In the genomic region with DNA sequence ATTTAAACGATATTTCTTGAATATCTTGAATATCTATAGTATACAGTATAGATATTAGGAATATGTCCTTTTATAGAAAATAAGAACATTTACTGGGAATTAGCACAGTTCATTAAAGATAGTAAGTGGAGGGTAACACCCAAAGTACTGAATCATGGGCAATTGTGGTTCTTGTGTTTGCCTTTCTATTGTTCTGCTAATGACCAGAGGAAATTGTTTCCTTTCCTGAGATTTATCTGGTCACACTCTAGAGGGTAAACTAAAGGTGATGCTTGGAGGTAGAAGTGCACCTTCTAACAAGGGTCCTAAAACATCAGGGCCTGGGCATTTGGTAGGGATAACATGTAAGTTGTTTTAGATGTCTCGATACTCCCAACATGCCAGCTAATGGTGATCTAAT, we compare ENCODE assay signal across 1 cellular context.
TF ChIP-seq lines count a peak whose summit lies in the region.

No MANE protein-coding gene starts in this region.

TF ChIP-seq in WTC11, 78 proteins besides CTCF, POLR2A, EP300 and RAD21 (continued from another document):
- TF ChIP-seq, protein P1, sequence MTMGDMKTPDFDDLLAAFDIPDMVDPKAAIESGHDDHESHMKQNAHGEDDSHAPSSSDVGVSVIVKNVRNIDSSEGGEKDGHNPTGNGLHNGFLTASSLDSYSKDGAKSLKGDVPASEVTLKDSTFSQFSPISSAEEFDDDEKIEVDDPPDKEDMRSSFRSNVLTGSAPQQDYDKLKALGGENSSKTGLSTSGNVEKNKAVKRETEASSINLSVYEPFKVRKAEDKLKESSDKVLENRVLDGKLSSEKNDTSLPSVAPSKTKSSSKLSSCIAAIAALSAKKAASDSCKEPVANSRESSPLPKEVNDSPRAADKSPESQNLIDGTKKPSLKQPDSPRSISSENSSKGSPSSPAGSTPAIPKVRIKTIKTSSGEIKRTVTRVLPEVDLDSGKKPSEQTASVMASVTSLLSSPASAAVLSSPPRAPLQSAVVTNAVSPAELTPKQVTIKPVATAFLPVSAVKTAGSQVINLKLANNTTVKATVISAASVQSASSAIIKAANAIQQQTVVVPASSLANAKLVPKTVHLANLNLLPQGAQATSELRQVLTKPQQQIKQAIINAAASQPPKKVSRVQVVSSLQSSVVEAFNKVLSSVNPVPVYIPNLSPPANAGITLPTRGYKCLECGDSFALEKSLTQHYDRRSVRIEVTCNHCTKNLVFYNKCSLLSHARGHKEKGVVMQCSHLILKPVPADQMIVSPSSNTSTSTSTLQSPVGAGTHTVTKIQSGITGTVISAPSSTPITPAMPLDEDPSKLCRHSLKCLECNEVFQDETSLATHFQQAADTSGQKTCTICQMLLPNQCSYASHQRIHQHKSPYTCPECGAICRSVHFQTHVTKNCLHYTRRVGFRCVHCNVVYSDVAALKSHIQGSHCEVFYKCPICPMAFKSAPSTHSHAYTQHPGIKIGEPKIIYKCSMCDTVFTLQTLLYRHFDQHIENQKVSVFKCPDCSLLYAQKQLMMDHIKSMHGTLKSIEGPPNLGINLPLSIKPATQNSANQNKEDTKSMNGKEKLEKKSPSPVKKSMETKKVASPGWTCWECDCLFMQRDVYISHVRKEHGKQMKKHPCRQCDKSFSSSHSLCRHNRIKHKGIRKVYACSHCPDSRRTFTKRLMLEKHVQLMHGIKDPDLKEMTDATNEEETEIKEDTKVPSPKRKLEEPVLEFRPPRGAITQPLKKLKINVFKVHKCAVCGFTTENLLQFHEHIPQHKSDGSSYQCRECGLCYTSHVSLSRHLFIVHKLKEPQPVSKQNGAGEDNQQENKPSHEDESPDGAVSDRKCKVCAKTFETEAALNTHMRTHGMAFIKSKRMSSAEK (CRISPR knock-in tag; IDR thresholded peaks at IDR 0.05; ENCODE audit: borderline replicate concordance): no peak
- TF ChIP-seq, protein P2, sequence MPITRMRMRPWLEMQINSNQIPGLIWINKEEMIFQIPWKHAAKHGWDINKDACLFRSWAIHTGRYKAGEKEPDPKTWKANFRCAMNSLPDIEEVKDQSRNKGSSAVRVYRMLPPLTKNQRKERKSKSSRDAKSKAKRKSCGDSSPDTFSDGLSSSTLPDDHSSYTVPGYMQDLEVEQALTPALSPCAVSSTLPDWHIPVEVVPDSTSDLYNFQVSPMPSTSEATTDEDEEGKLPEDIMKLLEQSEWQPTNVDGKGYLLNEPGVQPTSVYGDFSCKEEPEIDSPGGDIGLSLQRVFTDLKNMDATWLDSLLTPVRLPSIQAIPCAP (CRISPR knock-in tag; IDR thresholded peaks at IDR 0.05): no peak
- TF ChIP-seq, protein P3, sequence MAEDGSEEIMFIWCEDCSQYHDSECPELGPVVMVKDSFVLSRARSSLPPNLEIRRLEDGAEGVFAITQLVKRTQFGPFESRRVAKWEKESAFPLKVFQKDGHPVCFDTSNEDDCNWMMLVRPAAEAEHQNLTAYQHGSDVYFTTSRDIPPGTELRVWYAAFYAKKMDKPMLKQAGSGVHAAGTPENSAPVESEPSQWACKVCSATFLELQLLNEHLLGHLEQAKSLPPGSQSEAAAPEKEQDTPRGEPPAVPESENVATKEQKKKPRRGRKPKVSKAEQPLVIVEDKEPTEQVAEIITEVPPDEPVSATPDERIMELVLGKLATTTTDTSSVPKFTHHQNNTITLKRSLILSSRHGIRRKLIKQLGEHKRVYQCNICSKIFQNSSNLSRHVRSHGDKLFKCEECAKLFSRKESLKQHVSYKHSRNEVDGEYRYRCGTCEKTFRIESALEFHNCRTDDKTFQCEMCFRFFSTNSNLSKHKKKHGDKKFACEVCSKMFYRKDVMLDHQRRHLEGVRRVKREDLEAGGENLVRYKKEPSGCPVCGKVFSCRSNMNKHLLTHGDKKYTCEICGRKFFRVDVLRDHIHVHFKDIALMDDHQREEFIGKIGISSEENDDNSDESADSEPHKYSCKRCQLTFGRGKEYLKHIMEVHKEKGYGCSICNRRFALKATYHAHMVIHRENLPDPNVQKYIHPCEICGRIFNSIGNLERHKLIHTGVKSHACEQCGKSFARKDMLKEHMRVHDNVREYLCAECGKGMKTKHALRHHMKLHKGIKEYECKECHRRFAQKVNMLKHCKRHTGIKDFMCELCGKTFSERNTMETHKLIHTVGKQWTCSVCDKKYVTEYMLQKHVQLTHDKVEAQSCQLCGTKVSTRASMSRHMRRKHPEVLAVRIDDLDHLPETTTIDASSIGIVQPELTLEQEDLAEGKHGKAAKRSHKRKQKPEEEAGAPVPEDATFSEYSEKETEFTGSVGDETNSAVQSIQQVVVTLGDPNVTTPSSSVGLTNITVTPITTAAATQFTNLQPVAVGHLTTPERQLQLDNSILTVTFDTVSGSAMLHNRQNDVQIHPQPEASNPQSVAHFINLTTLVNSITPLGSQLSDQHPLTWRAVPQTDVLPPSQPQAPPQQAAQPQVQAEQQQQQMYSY (CRISPR knock-in tag; IDR thresholded peaks at IDR 0.05): no peak
- TF ChIP-seq SMAD3 (CRISPR knock-in tag; IDR thresholded peaks at IDR 0.05; ENCODE audit: borderline replicate concordance) (no peak), NFE2L1 (CRISPR knock-in tag; IDR thresholded peaks at IDR 0.05) (no peak), TCF7 (CRISPR knock-in tag; IDR thresholded peaks at IDR 0.05; ENCODE audit: low read depth) (no peak), ZNF232 (CRISPR knock-in tag; IDR thresholded peaks at IDR 0.05) (no peak), NR2C2 (CRISPR knock-in tag; IDR thresholded peaks at IDR 0.05) (no peak)
- TF ChIP-seq, protein P4, sequence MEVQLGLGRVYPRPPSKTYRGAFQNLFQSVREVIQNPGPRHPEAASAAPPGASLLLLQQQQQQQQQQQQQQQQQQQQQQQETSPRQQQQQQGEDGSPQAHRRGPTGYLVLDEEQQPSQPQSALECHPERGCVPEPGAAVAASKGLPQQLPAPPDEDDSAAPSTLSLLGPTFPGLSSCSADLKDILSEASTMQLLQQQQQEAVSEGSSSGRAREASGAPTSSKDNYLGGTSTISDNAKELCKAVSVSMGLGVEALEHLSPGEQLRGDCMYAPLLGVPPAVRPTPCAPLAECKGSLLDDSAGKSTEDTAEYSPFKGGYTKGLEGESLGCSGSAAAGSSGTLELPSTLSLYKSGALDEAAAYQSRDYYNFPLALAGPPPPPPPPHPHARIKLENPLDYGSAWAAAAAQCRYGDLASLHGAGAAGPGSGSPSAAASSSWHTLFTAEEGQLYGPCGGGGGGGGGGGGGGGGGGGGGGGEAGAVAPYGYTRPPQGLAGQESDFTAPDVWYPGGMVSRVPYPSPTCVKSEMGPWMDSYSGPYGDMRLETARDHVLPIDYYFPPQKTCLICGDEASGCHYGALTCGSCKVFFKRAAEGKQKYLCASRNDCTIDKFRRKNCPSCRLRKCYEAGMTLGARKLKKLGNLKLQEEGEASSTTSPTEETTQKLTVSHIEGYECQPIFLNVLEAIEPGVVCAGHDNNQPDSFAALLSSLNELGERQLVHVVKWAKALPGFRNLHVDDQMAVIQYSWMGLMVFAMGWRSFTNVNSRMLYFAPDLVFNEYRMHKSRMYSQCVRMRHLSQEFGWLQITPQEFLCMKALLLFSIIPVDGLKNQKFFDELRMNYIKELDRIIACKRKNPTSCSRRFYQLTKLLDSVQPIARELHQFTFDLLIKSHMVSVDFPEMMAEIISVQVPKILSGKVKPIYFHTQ (CRISPR knock-in tag; IDR thresholded peaks at IDR 0.05): no peak
- TF ChIP-seq, protein P5, sequence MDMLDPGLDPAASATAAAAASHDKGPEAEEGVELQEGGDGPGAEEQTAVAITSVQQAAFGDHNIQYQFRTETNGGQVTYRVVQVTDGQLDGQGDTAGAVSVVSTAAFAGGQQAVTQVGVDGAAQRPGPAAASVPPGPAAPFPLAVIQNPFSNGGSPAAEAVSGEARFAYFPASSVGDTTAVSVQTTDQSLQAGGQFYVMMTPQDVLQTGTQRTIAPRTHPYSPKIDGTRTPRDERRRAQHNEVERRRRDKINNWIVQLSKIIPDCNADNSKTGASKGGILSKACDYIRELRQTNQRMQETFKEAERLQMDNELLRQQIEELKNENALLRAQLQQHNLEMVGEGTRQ (CRISPR knock-in tag; IDR thresholded peaks at IDR 0.05): no peak
- TF ChIP-seq, protein P6, sequence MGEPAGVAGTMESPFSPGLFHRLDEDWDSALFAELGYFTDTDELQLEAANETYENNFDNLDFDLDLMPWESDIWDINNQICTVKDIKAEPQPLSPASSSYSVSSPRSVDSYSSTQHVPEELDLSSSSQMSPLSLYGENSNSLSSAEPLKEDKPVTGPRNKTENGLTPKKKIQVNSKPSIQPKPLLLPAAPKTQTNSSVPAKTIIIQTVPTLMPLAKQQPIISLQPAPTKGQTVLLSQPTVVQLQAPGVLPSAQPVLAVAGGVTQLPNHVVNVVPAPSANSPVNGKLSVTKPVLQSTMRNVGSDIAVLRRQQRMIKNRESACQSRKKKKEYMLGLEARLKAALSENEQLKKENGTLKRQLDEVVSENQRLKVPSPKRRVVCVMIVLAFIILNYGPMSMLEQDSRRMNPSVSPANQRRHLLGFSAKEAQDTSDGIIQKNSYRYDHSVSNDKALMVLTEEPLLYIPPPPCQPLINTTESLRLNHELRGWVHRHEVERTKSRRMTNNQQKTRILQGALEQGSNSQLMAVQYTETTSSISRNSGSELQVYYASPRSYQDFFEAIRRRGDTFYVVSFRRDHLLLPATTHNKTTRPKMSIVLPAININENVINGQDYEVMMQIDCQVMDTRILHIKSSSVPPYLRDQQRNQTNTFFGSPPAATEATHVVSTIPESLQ (CRISPR knock-in tag; IDR thresholded peaks at IDR 0.05): no peak
